ENCODE assay signal across 1 cellular context in genomic region chr12:10362325-10362724, GRCh38.
TF ChIP-seq lines count a peak whose summit lies in the region.

No MANE protein-coding gene starts in this region.

TF ChIP-seq in H1, 55 proteins besides CTCF, POLR2A, EP300 and RAD21 (continued from another document):
- TF ChIP-seq SP1 (IDR thresholded peaks at IDR 0.05; ENCODE audit: low read depth, low read length): no peak
- no peak for TF ChIP-seq YY1 (IDR thresholded peaks at IDR 0.05; ENCODE audit: low read depth, low read length)
- TF ChIP-seq GABPA (IDR thresholded peaks at IDR 0.05; ENCODE audit: borderline replicate concordance, insufficient read depth, low read length): no peak
- no peak for TF ChIP-seq JUND (IDR thresholded peaks at IDR 0.05; ENCODE audit: low read length)
- TF ChIP-seq CBX5 (IDR thresholded peaks at IDR 0.05; ENCODE audit: low read depth, low read length): no peak
- no peak for TF ChIP-seq ATF3 (IDR thresholded peaks at IDR 0.05; ENCODE audit: insufficient read depth, low read depth, low read length)
- no peak for TF ChIP-seq CREB1 (IDR thresholded peaks at IDR 0.05)
- TF ChIP-seq EZH2 (IDR thresholded peaks at IDR 0.05; ENCODE audit: low read depth, low read length, severe bottlenecking): no peak
- no peak for TF ChIP-seq RXRA (IDR thresholded peaks at IDR 0.05; ENCODE audit: insufficient read depth, low read depth, low read length)
- TF ChIP-seq BCL11A (IDR thresholded peaks at IDR 0.05; ENCODE audit: low read depth in 2 of 2, low read length in 2 of 2): no peak
- TF ChIP-seq NANOG (IDR thresholded peaks at IDR 0.05; ENCODE audit: insufficient read depth, low read depth, low read length, poor library complexity, severe bottlenecking): no peak
- TF ChIP-seq, protein P1, sequence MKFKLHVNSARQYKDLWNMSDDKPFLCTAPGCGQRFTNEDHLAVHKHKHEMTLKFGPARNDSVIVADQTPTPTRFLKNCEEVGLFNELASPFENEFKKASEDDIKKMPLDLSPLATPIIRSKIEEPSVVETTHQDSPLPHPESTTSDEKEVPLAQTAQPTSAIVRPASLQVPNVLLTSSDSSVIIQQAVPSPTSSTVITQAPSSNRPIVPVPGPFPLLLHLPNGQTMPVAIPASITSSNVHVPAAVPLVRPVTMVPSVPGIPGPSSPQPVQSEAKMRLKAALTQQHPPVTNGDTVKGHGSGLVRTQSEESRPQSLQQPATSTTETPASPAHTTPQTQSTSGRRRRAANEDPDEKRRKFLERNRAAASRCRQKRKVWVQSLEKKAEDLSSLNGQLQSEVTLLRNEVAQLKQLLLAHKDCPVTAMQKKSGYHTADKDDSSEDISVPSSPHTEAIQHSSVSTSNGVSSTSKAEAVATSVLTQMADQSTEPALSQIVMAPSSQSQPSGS (IDR thresholded peaks at IDR 0.05; ENCODE audit: low read length): no peak
- no peak for TF ChIP-seq POLR2AphosphoS5 (IDR thresholded peaks at IDR 0.05; ENCODE audit: low read depth, low read length)
- TF ChIP-seq SAP30 (IDR thresholded peaks at IDR 0.05; ENCODE audit: insufficient read depth, insufficient replicate concordance, low read length): no peak
